ENCODE assay signal across 1 cellular context in the genomic region with DNA sequence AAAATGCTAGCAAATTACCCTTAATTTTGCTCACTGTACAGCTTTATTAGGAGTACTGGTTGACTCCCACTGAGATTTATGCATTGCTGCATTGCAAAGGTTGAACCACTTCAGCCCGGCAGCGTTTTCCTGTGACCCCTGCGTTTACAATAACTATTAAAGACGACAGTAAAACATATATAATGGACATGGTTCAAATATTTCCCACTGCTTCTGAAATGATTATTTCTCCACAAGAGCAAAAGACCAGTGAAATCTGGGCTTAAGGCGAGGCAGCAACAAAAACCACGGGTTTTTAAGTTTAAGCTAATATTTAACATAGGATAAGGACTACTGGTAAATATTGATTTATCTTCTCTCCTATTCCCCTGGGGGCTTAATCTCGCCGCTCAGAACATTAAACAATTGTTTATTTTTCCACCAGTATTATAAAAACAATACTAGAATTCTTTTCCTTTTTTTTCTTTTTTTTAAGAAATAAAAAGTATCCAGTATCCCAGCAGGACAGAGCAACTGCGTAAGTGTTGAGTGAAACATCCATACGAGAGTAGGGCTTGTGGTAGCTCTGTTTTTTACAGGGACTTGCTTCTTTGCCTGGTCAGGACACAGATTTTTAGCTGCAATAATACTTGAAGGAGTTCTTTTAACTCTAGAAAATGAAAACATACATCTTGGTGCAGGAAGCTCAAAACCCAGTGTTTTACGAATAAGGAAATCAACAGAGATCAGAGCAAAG.
A peak's percentile ranks its signal among the peaks of the same experiment; 100 is the strongest.
TF ChIP-seq lines count a peak whose summit lies in the region.

No MANE protein-coding gene starts in this region.

TF ChIP-seq in HEK293, 187 proteins besides CTCF, POLR2A, EP300 and RAD21 (continued from another document):
- TF ChIP-seq, protein P1, sequence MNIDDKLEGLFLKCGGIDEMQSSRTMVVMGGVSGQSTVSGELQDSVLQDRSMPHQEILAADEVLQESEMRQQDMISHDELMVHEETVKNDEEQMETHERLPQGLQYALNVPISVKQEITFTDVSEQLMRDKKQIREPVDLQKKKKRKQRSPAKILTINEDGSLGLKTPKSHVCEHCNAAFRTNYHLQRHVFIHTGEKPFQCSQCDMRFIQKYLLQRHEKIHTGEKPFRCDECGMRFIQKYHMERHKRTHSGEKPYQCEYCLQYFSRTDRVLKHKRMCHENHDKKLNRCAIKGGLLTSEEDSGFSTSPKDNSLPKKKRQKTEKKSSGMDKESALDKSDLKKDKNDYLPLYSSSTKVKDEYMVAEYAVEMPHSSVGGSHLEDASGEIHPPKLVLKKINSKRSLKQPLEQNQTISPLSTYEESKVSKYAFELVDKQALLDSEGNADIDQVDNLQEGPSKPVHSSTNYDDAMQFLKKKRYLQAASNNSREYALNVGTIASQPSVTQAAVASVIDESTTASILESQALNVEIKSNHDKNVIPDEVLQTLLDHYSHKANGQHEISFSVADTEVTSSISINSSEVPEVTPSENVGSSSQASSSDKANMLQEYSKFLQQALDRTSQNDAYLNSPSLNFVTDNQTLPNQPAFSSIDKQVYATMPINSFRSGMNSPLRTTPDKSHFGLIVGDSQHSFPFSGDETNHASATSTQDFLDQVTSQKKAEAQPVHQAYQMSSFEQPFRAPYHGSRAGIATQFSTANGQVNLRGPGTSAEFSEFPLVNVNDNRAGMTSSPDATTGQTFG (tag by site-specific recombination; IDR thresholded peaks at IDR 0.05; ENCODE audit: borderline replicate concordance), result no peak
- TF ChIP-seq, protein P2, sequence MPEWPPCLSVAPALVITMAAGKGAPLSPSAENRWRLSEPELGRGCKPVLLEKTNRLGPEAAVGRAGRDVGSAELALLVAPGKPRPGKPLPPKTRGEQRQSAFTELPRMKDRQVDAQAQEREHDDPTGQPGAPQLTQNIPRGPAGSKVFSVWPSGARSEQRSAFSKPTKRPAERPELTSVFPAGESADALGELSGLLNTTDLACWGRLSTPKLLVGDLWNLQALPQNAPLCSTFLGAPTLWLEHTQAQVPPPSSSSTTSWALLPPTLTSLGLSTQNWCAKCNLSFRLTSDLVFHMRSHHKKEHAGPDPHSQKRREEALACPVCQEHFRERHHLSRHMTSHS (tag by site-specific recombination; IDR thresholded peaks at IDR 0.05), result 0 out of 2 replicates have a peak, but pooled peaks have one; percentile 31
- TF ChIP-seq ZNF747 (tag by site-specific recombination; IDR thresholded peaks at IDR 0.05), result no peak
- TF ChIP-seq, protein P3, sequence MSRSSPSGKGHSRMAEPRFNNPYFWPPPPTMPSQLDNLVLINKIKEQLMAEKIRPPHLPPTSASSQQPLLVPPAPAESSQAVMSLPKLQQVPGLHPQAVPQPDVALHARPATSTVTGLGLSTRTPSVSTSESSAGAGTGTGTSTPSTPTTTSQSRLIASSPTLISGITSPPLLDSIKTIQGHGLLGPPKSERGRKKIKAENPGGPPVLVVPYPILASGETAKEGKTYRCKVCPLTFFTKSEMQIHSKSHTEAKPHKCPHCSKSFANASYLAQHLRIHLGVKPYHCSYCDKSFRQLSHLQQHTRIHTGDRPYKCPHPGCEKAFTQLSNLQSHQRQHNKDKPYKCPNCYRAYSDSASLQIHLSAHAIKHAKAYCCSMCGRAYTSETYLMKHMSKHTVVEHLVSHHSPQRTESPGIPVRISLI (tag by site-specific recombination; IDR thresholded peaks at IDR 0.05), result no peak
- no peak for TF ChIP-seq BCL11A (tag by site-specific recombination; IDR thresholded peaks at IDR 0.05; ENCODE audit: low read depth)
- TF ChIP-seq ZFP3 (tag by site-specific recombination; IDR thresholded peaks at IDR 0.05; ENCODE audit: low read depth), result no peak
- peak; percentile 28; the same call in 1 of the 2 replicates for TF ChIP-seq ZXDB (tag by site-specific recombination; IDR thresholded peaks at IDR 0.05)
- TF ChIP-seq ZSCAN30 (tag by site-specific recombination; IDR thresholded peaks at IDR 0.05), result peak; percentile 62; the same call in 1 of the 2 replicates
- TF ChIP-seq YY2 (tag by site-specific recombination; IDR thresholded peaks at IDR 0.05), result no peak
- peak; percentile 44; the same call in 1 of the 2 replicates for TF ChIP-seq OSR2 (tag by site-specific recombination; IDR thresholded peaks at IDR 0.05)
- TF ChIP-seq ZNF146 (tag by site-specific recombination; IDR thresholded peaks at IDR 0.05), result no peak
- no peak for TF ChIP-seq ZNF624 (tag by site-specific recombination; IDR thresholded peaks at IDR 0.05)
- TF ChIP-seq IKZF3 (tag by site-specific recombination; IDR thresholded peaks at IDR 0.05), result peak; percentile 37; the same call in 1 of the 2 replicates
- TF ChIP-seq OVOL3 (tag by site-specific recombination; IDR thresholded peaks at IDR 0.05), result no peak
- TF ChIP-seq ZNF169 (tag by site-specific recombination; IDR thresholded peaks at IDR 0.05), result no peak
- TF ChIP-seq ZNF175 (tag by site-specific recombination; IDR thresholded peaks at IDR 0.05), result no peak
- TF ChIP-seq, protein P4, sequence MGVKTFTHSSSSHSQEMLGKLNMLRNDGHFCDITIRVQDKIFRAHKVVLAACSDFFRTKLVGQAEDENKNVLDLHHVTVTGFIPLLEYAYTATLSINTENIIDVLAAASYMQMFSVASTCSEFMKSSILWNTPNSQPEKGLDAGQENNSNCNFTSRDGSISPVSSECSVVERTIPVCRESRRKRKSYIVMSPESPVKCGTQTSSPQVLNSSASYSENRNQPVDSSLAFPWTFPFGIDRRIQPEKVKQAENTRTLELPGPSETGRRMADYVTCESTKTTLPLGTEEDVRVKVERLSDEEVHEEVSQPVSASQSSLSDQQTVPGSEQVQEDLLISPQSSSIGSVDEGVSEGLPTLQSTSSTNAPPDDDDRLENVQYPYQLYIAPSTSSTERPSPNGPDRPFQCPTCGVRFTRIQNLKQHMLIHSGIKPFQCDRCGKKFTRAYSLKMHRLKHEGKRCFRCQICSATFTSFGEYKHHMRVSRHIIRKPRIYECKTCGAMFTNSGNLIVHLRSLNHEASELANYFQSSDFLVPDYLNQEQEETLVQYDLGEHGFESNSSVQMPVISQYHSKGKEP (tag by site-specific recombination; IDR thresholded peaks at IDR 0.05), result peak; percentile 81
- no peak for TF ChIP-seq ZNF335 (tag by site-specific recombination; conservative IDR thresholded peaks at IDR 0.05)
- TF ChIP-seq, protein P5, sequence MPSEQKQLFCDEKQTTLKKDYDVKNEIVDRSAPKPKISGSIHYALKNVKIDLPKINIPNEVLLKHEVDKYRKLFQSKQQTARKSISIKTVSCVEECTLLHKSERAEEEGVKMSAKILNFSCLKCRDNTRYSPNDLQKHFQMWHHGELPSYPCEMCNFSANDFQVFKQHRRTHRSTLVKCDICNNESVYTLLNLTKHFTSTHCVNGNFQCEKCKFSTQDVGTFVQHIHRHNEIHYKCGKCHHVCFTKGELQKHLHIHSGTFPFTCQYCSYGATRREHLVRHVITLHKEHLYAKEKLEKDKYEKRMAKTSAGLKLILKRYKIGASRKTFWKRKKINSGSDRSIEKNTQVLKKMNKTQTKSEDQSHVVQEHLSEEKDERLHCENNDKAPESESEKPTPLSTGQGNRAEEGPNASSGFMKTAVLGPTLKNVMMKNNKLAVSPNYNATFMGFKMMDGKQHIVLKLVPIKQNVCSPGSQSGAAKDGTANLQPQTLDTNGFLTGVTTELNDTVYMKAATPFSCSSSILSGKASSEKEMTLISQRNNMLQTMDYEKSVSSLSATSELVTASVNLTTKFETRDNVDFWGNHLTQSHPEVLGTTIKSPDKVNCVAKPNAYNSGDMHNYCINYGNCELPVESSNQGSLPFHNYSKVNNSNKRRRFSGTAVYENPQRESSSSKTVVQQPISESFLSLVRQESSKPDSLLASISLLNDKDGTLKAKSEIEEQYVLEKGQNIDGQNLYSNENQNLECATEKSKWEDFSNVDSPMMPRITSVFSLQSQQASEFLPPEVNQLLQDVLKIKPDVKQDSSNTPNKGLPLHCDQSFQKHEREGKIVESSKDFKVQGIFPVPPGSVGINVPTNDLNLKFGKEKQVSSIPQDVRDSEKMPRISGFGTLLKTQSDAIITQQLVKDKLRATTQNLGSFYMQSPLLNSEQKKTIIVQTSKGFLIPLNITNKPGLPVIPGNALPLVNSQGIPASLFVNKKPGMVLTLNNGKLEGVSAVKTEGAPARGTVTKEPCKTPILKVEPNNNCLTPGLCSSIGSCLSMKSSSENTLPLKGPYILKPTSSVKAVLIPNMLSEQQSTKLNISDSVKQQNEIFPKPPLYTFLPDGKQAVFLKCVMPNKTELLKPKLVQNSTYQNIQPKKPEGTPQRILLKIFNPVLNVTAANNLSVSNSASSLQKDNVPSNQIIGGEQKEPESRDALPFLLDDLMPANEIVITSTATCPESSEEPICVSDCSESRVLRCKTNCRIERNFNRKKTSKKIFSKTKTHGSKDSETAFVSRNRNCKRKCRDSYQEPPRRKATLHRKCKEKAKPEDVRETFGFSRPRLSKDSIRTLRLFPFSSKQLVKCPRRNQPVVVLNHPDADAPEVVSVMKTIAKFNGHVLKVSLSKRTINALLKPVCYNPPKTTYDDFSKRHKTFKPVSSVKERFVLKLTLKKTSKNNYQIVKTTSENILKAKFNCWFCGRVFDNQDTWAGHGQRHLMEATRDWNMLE (tag by site-specific recombination; conservative IDR thresholded peaks at IDR 0.05; ENCODE audit: low read depth), result no peak
- no peak for TF ChIP-seq ZNF202 (tag by site-specific recombination; IDR thresholded peaks at IDR 0.05; ENCODE audit: borderline replicate concordance)
- TF ChIP-seq ZNF473 (tag by site-specific recombination; IDR thresholded peaks at IDR 0.05), result no peak
- no peak for TF ChIP-seq ZNF560 (tag by site-specific recombination; IDR thresholded peaks at IDR 0.05; ENCODE audit: borderline replicate concordance)
- TF ChIP-seq MZF1 (tag by site-specific recombination; IDR thresholded peaks at IDR 0.05; ENCODE audit: borderline replicate concordance), result no peak
- TF ChIP-seq ZNF354C (tag by site-specific recombination; IDR thresholded peaks at IDR 0.05; ENCODE audit: borderline replicate concordance, low read depth), result no peak
